ENCODE assay signal across 8 cellular contexts in genomic region chr2:219530048-219530963, GRCh38. TPM values are rescaled to one million over a fixed set of nuclear protein-coding genes. Genes with fewer than 3 reads are reported as not detected.
DNase-seq lines count a peak whose midpoint lies in the region; ATAC-seq, FAIRE-seq and TF ChIP-seq lines count a peak whose summit lies in the region.

No MANE protein-coding gene starts in this region.

- H3K27ac ChIP-seq in adrenal gland, result no peak overlapping the region

- no peak for TF ChIP-seq POLR2A in GM12891 (IDR thresholded peaks at IDR 0.05; ENCODE audit: low read depth, low read length)
- no peak for TF ChIP-seq POLR2A in adrenal gland (IDR thresholded peaks at IDR 0.05)

- H3K4me1 ChIP-seq in adrenal gland (replicated peaks in 1 of 2), result no peaks in the 10 kb centered on the region

- H3K27me3 ChIP-seq in adrenal gland, result peaks cover 28% of the 10 kb centered on the region

- no peak overlapping the region for H3K4me3 ChIP-seq in adrenal gland

- no peaks in the 10 kb centered on the region for H3K36me3 ChIP-seq in adrenal gland (replicated peaks in 1 of 2)

- peak; percentile 94 to 99 (median 96) for TF ChIP-seq CTCF in adrenal gland (IDR thresholded peaks at IDR 0.05)

- FAIRE-seq in GM12891 (lab: Jason Lieb, UNC), result peak; percentile 81

- ATAC-seq in HG02759 (IDR thresholded peaks at IDR 0.05; ENCODE audit: unreplicated experiment) (peak; percentile 89), left cardiac atrium (peak; percentile 77 to 84), GM19324 (IDR thresholded peaks at IDR 0.05; ENCODE audit: low FRiP score, unreplicated experiment) (no peak)

- 13 to 14% (median 14%) methylated on average over 18 to 21 of the region's 21 CpGs for WGBS in adrenal gland, 4 donors

- peak; percentile 96 for DNase-seq in GM12891 (ENCODE audit: insufficient read length, low spot score)
- DNase-seq in NCI-H1105 (lab: John Stamatoyannopoulos, UW), result peak; percentile 61
- peak; percentile 73 for DNase-seq in T follicular helper cell (ENCODE audit: low read depth)
- peak; percentile 79 to 90 (median 87) for DNase-seq in adrenal gland
- peak; percentile 84 for DNase-seq in left cardiac atrium
- peak; percentile 57 for DNase-seq in renal cortical epithelial cell (ENCODE audit: low read depth)

- intact Hi-C loops in adrenal gland (cut with DNase I) (loop anchor here in 1 of 2 donors (2.0 to 5.0 kb wide), 2 partner anchors 73 to 128 kb away; no protein-coding TSS in a partner anchor), left cardiac atrium (cut with DNase I) (loop anchor here (1.0 to 5.0 kb wide), 3 partner anchors 71 to 128 kb away; no protein-coding TSS in a partner anchor)

- no peaks in the 10 kb centered on the region for H3K9me3 ChIP-seq in adrenal gland (replicated peaks in 1 of 3)

TF ChIP-seq in GM12891, 5 proteins besides CTCF, POLR2A, EP300 and RAD21:
- TF ChIP-seq SPI1 (IDR thresholded peaks at IDR 0.05; ENCODE audit: low read depth, low read length), result no peak
- no peak for TF ChIP-seq POU2F2 (IDR thresholded peaks at IDR 0.05; ENCODE audit: low read depth, low read length)
- no peak for TF ChIP-seq POLR2AphosphoS5 (IDR thresholded peaks at IDR 0.05; ENCODE audit: low read depth, low read length)
- TF ChIP-seq PAX5 (IDR thresholded peaks at IDR 0.05; ENCODE audit: insufficient read depth, low read length, severe bottlenecking), result no peak
- no peak for TF ChIP-seq TAF1 (IDR thresholded peaks at IDR 0.05; ENCODE audit: low read depth, low read length)

RNA-seq across cellular contexts. Expression of gene CHPF, which starts 13.3 kb away (rescaled TPM):
- 2.8 TPM for polyA plus RNA-seq in GM12891 (2012; ENCODE audit: low read depth, missing spikeins)
- 100 to 1,000 TPM in 3 of 8 donors, 10 to 100 TPM in 5; 42.0 to 196 (median 88.6) TPM for total RNA-seq in adrenal gland
- polyA plus RNA-seq in adrenal gland, result 10 to 100 TPM in 2 of 3 donors, 1 to 10 TPM in 1; 9.1 to 49.8 (median 44.2) TPM
- total RNA-seq in left cardiac atrium, result 100 to 1,000 TPM in 1 of 2 donors, 10 to 100 TPM in 1; 72.4 to 113 TPM
- 73.8 and 136 TPM in 2 replicates for total RNA-seq in renal cortical epithelial cell

RNA-seq across cellular contexts. Expression of gene TMEM198, which starts 13.5 kb away (rescaled TPM):
- polyA plus RNA-seq in GM12891 (2012; ENCODE audit: low read depth, missing spikeins), result 0.50 TPM
- total RNA-seq in adrenal gland (10 to 100 TPM in 5 of 8 donors, 1 to 10 TPM in 3; 6.2 to 16.2 (median 10.4) TPM), left cardiac atrium (1 to 10 TPM; 3.2 to 4.1 TPM), renal cortical epithelial cell (1.6 and 2.2 TPM in 2 replicates)
- polyA plus RNA-seq in adrenal gland, result 10 to 100 TPM in 2 of 3 donors, 1 to 10 TPM in 1; 7.5 to 12.1 (median 10.2) TPM

RNA-seq across cellular contexts. Expression of gene ASIC4, which starts 16.0 kb away (rescaled TPM):
- polyA plus RNA-seq in GM12891 (2012; ENCODE audit: low read depth, missing spikeins), result not detected
- total RNA-seq in adrenal gland (1 to 10 TPM in 2 of 8 donors, under 1 TPM in 2, not detected in 4; 0.15 to 2.2 (median 1.1) TPM), left cardiac atrium (under 1 TPM in 1 of 2 donors, not detected in 1; 0.32 TPM), renal cortical epithelial cell (not detected in 2 replicates)
- 10 to 100 TPM in 1 of 3 donors, 1 to 10 TPM in 1, under 1 TPM in 1; 0.31 to 16.3 (median 1.8) TPM for polyA plus RNA-seq in adrenal gland

RNA-seq across cellular contexts. Expression of gene GMPPA, which starts 31.6 kb away (rescaled TPM):
- polyA plus RNA-seq in GM12891 (2012; ENCODE audit: low read depth, missing spikeins), result 32.6 TPM
- total RNA-seq in adrenal gland (10 to 100 TPM; 23.0 to 60.6 (median 26.4) TPM), left cardiac atrium (10 to 100 TPM; 29.0 to 30.0 TPM), renal cortical epithelial cell (32.0 and 43.2 TPM in 2 replicates)
- polyA plus RNA-seq in adrenal gland, result 10 to 100 TPM; 36.8 to 72.2 (median 38.5) TPM

RNA-seq across cellular contexts. Expression of gene OBSL1, which starts 41.0 kb away (rescaled TPM):
- 0.08 TPM for polyA plus RNA-seq in GM12891 (2012; ENCODE audit: low read depth, missing spikeins)
- total RNA-seq in adrenal gland (100 to 1,000 TPM; 127 to 215 (median 169) TPM), left cardiac atrium (100 to 1,000 TPM; 121 to 187 TPM), renal cortical epithelial cell (20.8 and 145 TPM in 2 replicates)
- polyA plus RNA-seq in adrenal gland, result 100 to 1,000 TPM in 2 of 3 donors, 10 to 100 TPM in 1; 63.9 to 427 (median 408) TPM
